7 cellular contexts compared by ENCODE assay signal in genomic region chr3:150407818-150408231, GRCh38. TPM values are rescaled to one million over a fixed set of nuclear protein-coding genes. Genes with fewer than 3 reads are reported as not detected.
DNase-seq lines count a peak whose midpoint lies in the region; ATAC-seq, FAIRE-seq and TF ChIP-seq lines count a peak whose summit lies in the region.

No MANE protein-coding gene starts in this region.

- dilution Hi-C loops in keratinocyte (cut with MboI; ENCODE audit: extremely low pct_ligation_motif_present, low sequenced_read_pairs): loop anchor here (25.0 kb wide), 1 partner anchor 171 kb away; no protein-coding TSS in a partner anchor

- peak overlapping the region; percentile 97 for H3K4me2 ChIP-seq in keratinocyte (ENCODE audit: control insufficient read depth, extremely low read depth, insufficient read depth, low read depth, low read length)

- H3K27ac ChIP-seq in adrenal gland (peak overlapping the region; percentile 98 to 100 (median 99)), keratinocyte (ENCODE audit: control insufficient read depth, insufficient read depth, low read length) (peak overlapping the region; percentile 92)

- peaks cover 11% of the 10 kb centered on the region for H4K20me1 ChIP-seq in keratinocyte (ENCODE audit: control insufficient read depth, extremely low read depth, insufficient read depth, low read length)

- TF ChIP-seq CTCF in adrenal gland (IDR thresholded peaks at IDR 0.05) (no peak), keratinocyte (optimal IDR thresholded peaks at IDR 0.05 in 1 of 3, IDR thresholded peaks at IDR 0.05 in 1 of 3, conservative IDR thresholded peaks at IDR 0.05 in 1 of 3; ENCODE audit: extremely low read depth in 1 of 3, insufficient read depth in 2 of 3, low read length in 3 of 3) (no peak)

- no peaks in the 10 kb centered on the region for H3K9me1 ChIP-seq in keratinocyte (ENCODE audit: control insufficient read depth, extremely low read depth, insufficient read depth, low read length)

- H3K9ac ChIP-seq in keratinocyte (ENCODE audit: control insufficient read depth, extremely low read depth, insufficient read depth, low read length): peak overlapping the region; percentile 94

- H3K27me3 ChIP-seq in adrenal gland (no peaks in the 10 kb centered on the region), keratinocyte (ENCODE audit: control insufficient read depth, extremely low read depth, insufficient read depth, low read length) (no peaks in the 10 kb centered on the region)

- peaks cover 41% of the 10 kb centered on the region for H3K79me2 ChIP-seq in keratinocyte (ENCODE audit: control insufficient read depth, insufficient read depth, low read length)

- H3K9me3 ChIP-seq in adrenal gland (replicated peaks in 1 of 3) (no peaks in the 10 kb centered on the region), keratinocyte (ENCODE audit: control insufficient read depth, low read depth, low read length) (no peaks in the 10 kb centered on the region)

- no peaks in the 10 kb centered on the region for H3K36me3 ChIP-seq in adrenal gland (replicated peaks in 1 of 2)
- H3K36me3 ChIP-seq in keratinocyte (ENCODE audit: control insufficient read depth in 2 of 2, extremely low read depth in 1 of 2, insufficient read depth in 2 of 2, low read length in 2 of 2): peaks cover 1 to 20% of the 10 kb centered on the region in 2 experiments

- TF ChIP-seq POLR2A in adrenal gland (IDR thresholded peaks at IDR 0.05): no peak

- H3K4me3 ChIP-seq in adrenal gland: peak overlapping the region in 2 of 4 donors; percentile 67 to 84
- peak overlapping the region; percentile 85 to 100 (median 99) for H3K4me3 ChIP-seq in keratinocyte (ENCODE audit: control insufficient read depth in 2 of 3, extremely low read depth in 1 of 3, insufficient read depth in 2 of 3, low read depth in 1 of 3, low read length in 3 of 3)

- intact Hi-C loops in adrenal gland (cut with DNase I): no loop called here

- peak overlapping the region; percentile 95 for H2AFZ ChIP-seq in keratinocyte (ENCODE audit: control insufficient read depth, low read length)

- DNase-seq in NOMO-1 treated with DMSO at 0.1 percent for 48 hours (lab: John Stamatoyannopoulos, UW; ENCODE audit: unreplicated experiment) (peak; percentile 83), adrenal gland (peak; percentile 94 to 98 (median 97)), keratinocyte (ENCODE audit: low read depth, low spot score) (no peak), mesenteric fat pad (ENCODE audit: low spot score) (no peak)
- DNase-seq in stimulated activated CD8-positive, alpha-beta memory T cell treated with anti-CD3 and anti-CD28 coated beads, Interleukin-4, amount 100 ng/mL, for 24 hours (ENCODE audit: low read depth): peak; percentile 97

- 0% methylated on average over 15 of the region's 15 CpGs for WGBS in adrenal gland, 4 donors

- H3K4me1 ChIP-seq in adrenal gland (replicated peaks in 1 of 2) (peaks cover 4 to 25% of the 10 kb centered on the region in 2 donors), keratinocyte (ENCODE audit: control insufficient read depth, extremely low read depth, insufficient read depth, low read length) (peaks cover 13% of the 10 kb centered on the region)

- FAIRE-seq in keratinocyte (lab: Jason Lieb, UNC): no peak

- ATAC-seq in GM18517 (IDR thresholded peaks at IDR 0.05; ENCODE audit: unreplicated experiment) (peak; percentile 14), HG02678 (IDR thresholded peaks at IDR 0.05; ENCODE audit: unreplicated experiment) (peak; percentile 3)

RNA-seq across cellular contexts. Expression of gene TSC22D2, which starts 0.3 kb away (rescaled TPM):
- total RNA-seq in adrenal gland: 10 to 100 TPM in 7 of 8 donors, 1 to 10 TPM in 1; 8.3 to 22.6 (median 19.1) TPM
- polyA plus RNA-seq in adrenal gland: 10 to 100 TPM; 11.9 to 16.7 (median 15.8) TPM
- 16.3 to 22.3 TPM (median 19.3 TPM) in 3 replicates for polyA plus RNA-seq in keratinocyte
- 125 TPM for polyA plus RNA-seq in keratinocyte (2011; ENCODE audit: low read depth)
- polyA plus RNA-seq in keratinocyte (2011; cell fraction: cytosol; rRNA removed): 7.4 and 15.8 TPM in 2 replicates
- polyA plus RNA-seq in keratinocyte (2011; cell fraction: nucleus; rRNA removed): 43.1 and 52.5 TPM in 2 replicates
- 20.4 and 38.9 TPM in 2 replicates for polyA plus RNA-seq in keratinocyte (2012; ENCODE audit: low replicate concordance)
- polyA minus RNA-seq in keratinocyte: 19.9 to 41.0 TPM (median 28.5 TPM) in 3 replicates
- polyA minus RNA-seq in keratinocyte (2011; cell fraction: cytosol; rRNA and poly(A)+ RNA removed): 13.8 TPM
- polyA minus RNA-seq in keratinocyte (2011; cell fraction: nucleus; rRNA and poly(A)+ RNA removed): 52.3 and 100 TPM in 2 replicates
- 41.5 TPM for total RNA-seq in mesenteric fat pad

Comparison
In these comparisons a context has a peak if more than half of its experiments do, and no peak if none do; other contexts are left out.
1. DNase-seq: peak in NOMO-1 treated with DMSO at 0.1 percent for 48 hours (single experiment), adrenal gland (7 of 7) and stimulated activated CD8-positive, alpha-beta memory T cell treated with anti-CD3 and anti-CD28 coated beads, Interleukin-4, amount 100 ng/mL, for 24 hours (single experiment); none in keratinocyte (single experiment) and mesenteric fat pad (single experiment).